Comparison of ENCODE assay signal across 1 cellular context in the genomic region with DNA sequence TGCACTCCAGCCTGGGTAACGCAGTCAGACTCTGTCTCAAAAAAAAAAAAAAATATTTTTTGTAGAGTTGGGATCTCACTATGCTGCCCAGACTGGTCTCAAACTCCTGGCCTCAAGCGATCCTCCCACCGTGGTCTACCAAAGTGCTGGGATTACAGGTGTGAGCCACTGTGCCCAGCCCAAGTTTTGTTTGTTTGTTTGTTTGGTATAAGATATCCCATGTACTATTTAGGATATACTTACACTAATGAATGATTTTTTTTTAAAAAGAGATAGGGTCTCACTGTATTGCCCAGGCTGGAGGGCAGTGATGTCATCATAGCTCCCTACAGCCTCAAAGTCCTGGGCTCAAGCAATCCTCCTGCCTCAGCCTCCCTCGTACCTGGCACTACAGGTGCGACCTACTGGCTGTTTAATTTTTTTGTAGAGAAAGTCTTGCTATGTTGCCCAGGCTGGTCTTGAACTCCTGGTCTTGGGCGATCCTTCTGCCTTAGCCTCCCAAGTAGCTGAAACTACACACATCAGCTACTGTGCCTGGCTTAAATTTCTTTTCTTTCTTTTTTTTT.
TF ChIP-seq lines count a peak whose summit lies in the region.

No MANE protein-coding gene starts in this region.

TF ChIP-seq in HepG2, 621 proteins besides CTCF, POLR2A, EP300 and RAD21:
- TF ChIP-seq ZNF121 (CRISPR knock-in tag; IDR thresholded peaks at IDR 0.05) (peak; percentile 28; the same call in 1 of the 2 replicates), ATF7-NPFF (CRISPR knock-in tag; IDR thresholded peaks at IDR 0.05; ENCODE audit: low read depth) (no peak)
